In genomic region chr10:124243702-124244121, GRCh38 we compare ENCODE assay signal across 20 cellular contexts.
"Had no signal": no experiment of that assay in that cellular context is flagged by ENCODE, and none has a peak within 500 bp of the region (broad histone marks: within the 10 kb centered on the region; RNA-seq: fewer than 3 reads in every experiment).

No MANE protein-coding gene starts in this region.

- H3K4me1 ChIP-seq: breast epithelium, esophagus squamous epithelium, gastrocnemius medialis, testis, upper lobe of right lung had no signal

- H3K36me3 ChIP-seq: breast epithelium, esophagus squamous epithelium, gastrocnemius medialis, upper lobe of right lung, WERI-Rb-1 had no signal

- H3K27me3 Mint-ChIP-seq: activated naive CD8-positive, alpha-beta T cell treated with anti-CD3 and anti-CD28 coated beads, Interleukin-2, amount 10 ng/mL, durations not matched to agents 7 days and 5 days; stimulated activated naive B cell treated with anti-CD40 and anti-IgM and Interleukin-4, amounts not matched to agents 10 μg/mL and 1 μg/mL and 100 μg/mL, for 72 hours had no signal

- DNase-seq: activated naive CD4-positive, alpha-beta T cell treated with anti-CD3 and anti-CD28 coated beads for 36 hours; activated naive CD8-positive, alpha-beta T cell treated with anti-CD3 and anti-CD28 coated beads, Interleukin-2, amount 10 ng/mL, durations not matched to agents 7 days and 5 days; activated T-cell treated with anti-CD3 and anti-CD28 coated beads, Interleukin-2, amount 50 U/mL, for 1 hour; amniotic stem cell; esophagus squamous epithelium; hippocampal formation; naive B cell; occipital lobe; stimulated activated CD4-positive, alpha-beta T cell treated with anti-CD3 and anti-CD28 coated beads, Interleukin-2, amount 100 ng/mL, for 48 hours; stimulated activated CD8-positive, alpha-beta memory T cell treated with anti-CD3 and anti-CD28 coated beads, Interleukin-4, amount 100 ng/mL, for 48 hours; stimulated activated naive B cell treated with anti-CD40 and anti-IgM and Interleukin-4, amounts not matched to agents 10 μg/mL and 1 μg/mL and 100 μg/mL, for 72 hours; testis; WERI-Rb-1 had no signal

- H3K4me1 Mint-ChIP-seq: activated naive CD8-positive, alpha-beta T cell treated with anti-CD3 and anti-CD28 coated beads, Interleukin-2, amount 10 ng/mL, durations not matched to agents 7 days and 5 days; central memory CD8-positive, alpha-beta T cell had no signal

- ATAC-seq: gastrocnemius medialis; stimulated activated naive B cell treated with anti-CD40 and anti-IgM and Interleukin-4, amounts not matched to agents 10 μg/mL and 1 μg/mL and 100 μg/mL, for 72 hours; upper lobe of right lung had no signal

- H3K4me3 Mint-ChIP-seq: activated naive CD4-positive, alpha-beta T cell treated with anti-CD3 and anti-CD28 coated beads for 36 hours; activated naive CD8-positive, alpha-beta T cell treated with anti-CD3 and anti-CD28 coated beads, Interleukin-2, amount 10 ng/mL, durations not matched to agents 7 days and 5 days; central memory CD8-positive, alpha-beta T cell; memory B cell; naive B cell; stimulated activated naive B cell treated with anti-CD40 and anti-IgM and Interleukin-4, amounts not matched to agents 10 μg/mL and 1 μg/mL and 100 μg/mL, for 72 hours had no signal

- H3K27ac Mint-ChIP-seq: activated naive CD4-positive, alpha-beta T cell treated with anti-CD3 and anti-CD28 coated beads for 36 hours; activated naive CD8-positive, alpha-beta T cell treated with anti-CD3 and anti-CD28 coated beads, Interleukin-2, amount 10 ng/mL, durations not matched to agents 7 days and 5 days; activated T-helper 2 cell treated with anti-CD3 and anti-CD28 coated beads, Interferon-gamma antibody, Interleukin-2, Interleukin-4, amounts not matched to agents 10 μg/mL and 5 μg/mL and 100 μg/mL, durations not matched to agents 14 hours and 24 hours and 36 hours; memory B cell; stimulated activated naive B cell treated with anti-CD40 and anti-IgM and Interleukin-4, amounts not matched to agents 10 μg/mL and 1 μg/mL and 100 μg/mL, for 72 hours had no signal

- H3K27ac ChIP-seq: breast epithelium, dorsolateral prefrontal cortex, esophagus squamous epithelium, gastrocnemius medialis, testis, upper lobe of right lung, WERI-Rb-1 had no signal

- H3K36me3 Mint-ChIP-seq: activated naive CD8-positive, alpha-beta T cell treated with anti-CD3 and anti-CD28 coated beads, Interleukin-2, amount 10 ng/mL, durations not matched to agents 7 days and 5 days; naive B cell; stimulated activated naive B cell treated with anti-CD40 and anti-IgM and Interleukin-4, amounts not matched to agents 10 μg/mL and 1 μg/mL and 100 μg/mL, for 72 hours had no signal

- H3K27me3 ChIP-seq: breast epithelium, esophagus squamous epithelium, gastrocnemius medialis, testis, upper lobe of right lung had no signal

- H3K4me3 ChIP-seq: breast epithelium, dorsolateral prefrontal cortex, esophagus squamous epithelium, gastrocnemius medialis, testis, upper lobe of right lung had no signal

- H3K9me3 Mint-ChIP-seq: activated naive CD4-positive, alpha-beta T cell treated with anti-CD3 and anti-CD28 coated beads for 36 hours; activated naive CD8-positive, alpha-beta T cell treated with anti-CD3 and anti-CD28 coated beads, Interleukin-2, amount 10 ng/mL, durations not matched to agents 7 days and 5 days; activated T-helper 2 cell treated with anti-CD3 and anti-CD28 coated beads, Interferon-gamma antibody, Interleukin-2, Interleukin-4, amounts not matched to agents 10 μg/mL and 5 μg/mL and 100 μg/mL, durations not matched to agents 14 hours and 24 hours and 36 hours; central memory CD8-positive, alpha-beta T cell; memory B cell had no signal
